ENCODE assay signal across 8 cellular contexts in the genomic region with DNA sequence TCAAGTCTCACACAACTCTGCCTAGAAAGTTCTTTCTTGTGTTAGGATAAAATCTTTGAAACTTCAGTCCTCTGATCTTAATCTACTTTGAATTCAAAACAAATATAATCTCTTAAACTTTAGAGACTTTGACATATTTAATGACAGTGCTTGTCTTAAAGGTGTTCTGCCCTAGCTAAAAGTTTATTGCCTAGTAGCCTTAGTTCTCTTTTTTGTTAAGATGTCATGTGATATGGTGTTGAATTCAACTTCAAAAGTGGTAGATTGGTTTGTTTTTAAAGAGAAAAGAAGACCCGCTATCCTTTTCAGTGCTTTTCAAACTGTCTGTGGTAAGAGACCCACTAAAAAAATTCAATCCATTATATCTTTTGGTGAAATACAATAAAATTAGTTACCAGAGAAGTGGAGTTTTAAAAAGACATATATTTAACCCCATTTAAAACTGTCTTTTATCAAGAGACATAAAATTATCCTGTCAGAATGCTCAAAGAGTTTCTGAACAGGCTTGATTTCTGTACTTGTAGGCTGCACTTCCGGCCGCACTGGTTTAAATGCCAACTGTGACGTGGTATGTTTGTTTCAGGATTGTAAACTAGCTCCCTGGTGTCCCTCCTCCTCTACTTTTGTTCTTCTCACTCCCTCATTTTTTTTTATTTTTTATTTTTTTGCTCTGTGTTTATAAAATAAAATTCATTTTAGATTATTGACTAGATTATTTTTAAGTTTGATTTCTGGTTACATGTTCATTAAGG.
A peak's percentile ranks its signal among the peaks of the same experiment; 100 is the strongest.
DNase-seq lines count a peak whose midpoint lies in the region; ATAC-seq, FAIRE-seq and TF ChIP-seq lines count a peak whose summit lies in the region.

No MANE protein-coding gene starts in this region.

- H3K27me3 ChIP-seq in cardiac muscle cell, result no peaks in the 10 kb centered on the region
- no peaks in the 10 kb centered on the region for H3K27me3 ChIP-seq in rectal smooth muscle tissue (ENCODE audit: control insufficient read depth, insufficient read depth, low read length)

- no peak for FAIRE-seq in GM19239 (lab: Jason Lieb, UNC)

- H3K27ac Mint-ChIP-seq in activated CD8-positive, alpha-beta T cell treated with anti-CD3 and anti-CD28 coated beads, Interleukin-2, amount 10 ng/mL, durations not matched to agents 7 days and 5 days, result no peak overlapping the region

- POLR2A ChIA-PET in activated CD8-positive, alpha-beta T cell treated with anti-CD3 and anti-CD28 coated beads, Interleukin-2, amount 10 ng/mL, durations not matched to agents 7 days and 5 days (lab: Charles Lee), result no interaction called here

- H3K36me3 ChIP-seq in cardiac muscle cell (peaks cover 5% of the 10 kb centered on the region), rectal smooth muscle tissue (ENCODE audit: control insufficient read depth, insufficient read depth, low read length) (no peaks in the 10 kb centered on the region)

- H3K4me3 Mint-ChIP-seq in activated CD8-positive, alpha-beta T cell treated with anti-CD3 and anti-CD28 coated beads, Interleukin-2, amount 10 ng/mL, durations not matched to agents 7 days and 5 days, result no peak overlapping the region

- TF ChIP-seq CTCF in cardiac muscle cell (IDR thresholded peaks at IDR 0.05; ENCODE audit: low read depth, low read length) (no peak), GM20000 (IDR thresholded peaks at IDR 0.05; ENCODE audit: extremely low read depth, missing control alignments) (no peak)

- H3K4me3 ChIP-seq in cardiac muscle cell (no peak overlapping the region), rectal smooth muscle tissue (ENCODE audit: low read length) (no peak overlapping the region)

- H3K27ac ChIP-seq in cardiac muscle cell (peak overlapping the region; percentile 49), rectal smooth muscle tissue (ENCODE audit: low read depth, low read length) (peak overlapping the region; percentile 27)

- no peak for ATAC-seq in activated CD8-positive, alpha-beta T cell treated with anti-CD3 and anti-CD28 coated beads, Interleukin-2, amount 10 ng/mL, durations not matched to agents 7 days and 5 days
- no peak for ATAC-seq in GM21528 (IDR thresholded peaks at IDR 0.05; ENCODE audit: low FRiP score, unreplicated experiment)

- no peaks in the 10 kb centered on the region for H3K9me3 ChIP-seq in cardiac muscle cell (ENCODE audit: low read depth)

- CTCF ChIA-PET in activated CD8-positive, alpha-beta T cell treated with anti-CD3 and anti-CD28 coated beads, Interleukin-2, amount 10 ng/mL, durations not matched to agents 7 days and 5 days (lab: Charles Lee), result no interaction called here

- DNase-seq in GM04504 (ENCODE audit: low read depth) (peak; percentile 28), cardiac muscle cell (ENCODE audit: low read depth in 1 of 2, low spot score in 1 of 2) (peak in 1 of 2 donors; percentile 71), NK-92 (lab: John Stamatoyannopoulos, UW; ENCODE audit: unreplicated experiment) (no peak), GM19239 (ENCODE audit: insufficient read length, low spot score) (no peak), GM20000 (ENCODE audit: low spot score) (no peak)
- peak; percentile 26 for DNase-seq in activated CD8-positive, alpha-beta T cell treated with anti-CD3 and anti-CD28 coated beads, Interleukin-2, amount 10 ng/mL, durations not matched to agents 7 days and 5 days

- H3K4me1 Mint-ChIP-seq in activated CD8-positive, alpha-beta T cell treated with anti-CD3 and anti-CD28 coated beads, Interleukin-2, amount 10 ng/mL, durations not matched to agents 7 days and 5 days (ENCODE audit: low read depth), result peaks cover 12% of the 10 kb centered on the region

- H3K9ac ChIP-seq in rectal smooth muscle tissue (ENCODE audit: low read length), result no peak overlapping the region

- H3K27me3 Mint-ChIP-seq in activated CD8-positive, alpha-beta T cell treated with anti-CD3 and anti-CD28 coated beads, Interleukin-2, amount 10 ng/mL, durations not matched to agents 7 days and 5 days (ENCODE audit: low read depth), result no peaks in the 10 kb centered on the region

- peaks cover 5% of the 10 kb centered on the region for H3K36me3 Mint-ChIP-seq in activated CD8-positive, alpha-beta T cell treated with anti-CD3 and anti-CD28 coated beads, Interleukin-2, amount 10 ng/mL, durations not matched to agents 7 days and 5 days (ENCODE audit: low read depth)

- H3K4me1 ChIP-seq in cardiac muscle cell (ENCODE audit: low read depth) (peaks cover 61% of the 10 kb centered on the region), rectal smooth muscle tissue (ENCODE audit: control insufficient read depth, insufficient read depth, low read length) (peaks cover 16% of the 10 kb centered on the region)

- no peaks in the 10 kb centered on the region for H3K9me3 Mint-ChIP-seq in activated CD8-positive, alpha-beta T cell treated with anti-CD3 and anti-CD28 coated beads, Interleukin-2, amount 10 ng/mL, durations not matched to agents 7 days and 5 days (ENCODE audit: insufficient read depth)

Comparison
In these comparisons a context has a peak if more than half of its experiments do, and no peak if none do; other contexts are left out.
1. DNase-seq: peak in GM04504 (single experiment) and activated CD8-positive, alpha-beta T cell treated with anti-CD3 and anti-CD28 coated beads, Interleukin-2, amount 10 ng/mL, durations not matched to agents 7 days and 5 days (single experiment); none in NK-92 (single experiment), GM19239 (single experiment) and GM20000 (single experiment).